Comparison of ENCODE assay signal across 28 cellular contexts in the genomic region with DNA sequence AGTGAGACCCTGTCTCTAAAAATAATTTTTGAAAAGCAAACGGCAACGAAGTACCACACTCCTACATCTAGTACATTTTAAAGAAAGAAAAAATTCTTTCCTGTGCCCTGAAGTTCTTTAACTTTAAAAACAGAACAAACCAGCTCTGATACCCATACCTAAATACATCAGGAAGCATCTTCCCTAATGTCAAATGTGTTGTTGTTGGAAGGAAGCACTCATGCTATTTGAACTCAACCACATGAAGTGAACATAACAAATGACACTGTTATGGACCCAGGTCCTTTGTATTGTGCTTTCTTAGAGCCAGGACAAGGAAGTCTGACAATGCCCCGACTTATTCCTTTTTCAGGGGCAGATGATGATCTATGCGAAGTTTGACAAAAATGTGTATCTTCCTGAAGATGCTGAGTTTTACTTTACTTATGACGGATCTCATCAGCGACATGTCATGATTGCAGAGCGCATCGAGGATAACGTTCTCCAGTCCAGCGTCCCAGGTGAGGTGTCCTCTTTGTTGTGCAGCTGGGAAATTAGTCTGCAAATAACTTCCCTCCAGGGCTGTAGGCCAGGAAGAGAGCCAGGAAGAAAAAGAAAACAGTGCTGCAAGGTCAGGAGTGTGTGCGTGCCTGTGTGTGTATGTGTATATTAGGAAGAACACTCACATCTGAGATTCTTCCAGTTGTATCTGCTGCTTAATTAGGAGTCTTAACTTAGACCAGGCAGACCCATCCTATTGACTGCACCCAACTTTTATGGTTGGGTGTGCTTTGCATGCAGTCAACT.
A peak's percentile ranks its signal among the peaks of the same experiment; 100 is the strongest.
DNase-seq lines count a peak whose midpoint lies in the region; ATAC-seq and TF ChIP-seq lines count a peak whose summit lies in the region.
"Had no signal": no experiment of that assay in that cellular context is flagged by ENCODE, and none has a peak within 500 bp of the region (broad histone marks: within the 10 kb centered on the region; RNA-seq: fewer than 3 reads in every experiment).

No MANE protein-coding gene starts in this region.

- CTCF ChIA-PET in HEK293 (lab: Yijun Ruan, JAX) = interaction anchor here (1.1 kb wide), 1 partner anchor 44 kb away, joined by 3 read pairs; no protein-coding TSS in a partner anchor

- 53 to 63% methylated on average over 11 of the region's 11 CpGs for WGBS in testis, 2 donors

- intact Hi-C loops in testis (cut with DNase I; ENCODE audit: low total_unique reads) = no loop called here

- TF ChIP-seq POLR2A in testis (IDR thresholded peaks at IDR 0.05) = no peak

- no peak overlapping the region for H3K4me3 ChIP-seq in HEK293 (ENCODE audit: low read depth, low read length)
- no peak overlapping the region for H3K4me3 ChIP-seq in choroid plexus epithelial cell (ENCODE audit: low read depth, low read length)
- H3K4me3 ChIP-seq in testis = no peak overlapping the region
- H3K4me3 ChIP-seq: hepatocyte, SJCRH30 had no signal

- POLR2A ChIA-PET in HEK293 (lab: Yijun Ruan, JAX) = no interaction called here

- no peaks in the 10 kb centered on the region for H3K27me3 ChIP-seq in testis
- H3K27me3 ChIP-seq: brain microvascular endothelial cell, hepatocyte, SJCRH30 had no signal

- TF ChIP-seq CTCF in HEK293 (tag by site-specific recombination; IDR thresholded peaks at IDR 0.05) (no peak), choroid plexus epithelial cell (conservative IDR thresholded peaks at IDR 0.05; ENCODE audit: low read depth, low read length) (no peak), testis (IDR thresholded peaks at IDR 0.05) (no peak)

- DNase-seq in choroid plexus epithelial cell (ENCODE audit: low read depth) (peak; percentile 65), lung microvascular endothelial cell (ENCODE audit: low read depth in 2 of 2) (peak; percentile 49 to 63), testis (peak; percentile 36), medulla oblongata (ENCODE audit: extremely low spot score) (no peak)
- no peak for DNase-seq in stimulated activated CD4-positive, alpha-beta T cell treated with anti-CD3 and anti-CD28 coated beads, Interleukin-15, amount 100 ng/mL, for 24 hours
- DNase-seq: activated CD4-positive, alpha-beta T cell treated with anti-CD3 and anti-CD28 coated beads, Interleukin-2, amount 50 U/mL, for 1 hour; activated naive CD4-positive, alpha-beta T cell; activated T-cell treated with anti-CD3 and anti-CD28 coated beads, Interleukin-2, amount 50 U/mL, for 48 hours; brain microvascular endothelial cell; DMS53; effector CD8-positive, alpha-beta T cell; erythroblast; GDM1; H7; natural killer cell; NCI-H1417; NCI-H2029 treated with DMSO at 0.1 percent for 48 hours; NCI-H2227 treated with DMSO at 0.1 percent for 48 hours; SJCRH30; stimulated activated CD4-positive, alpha-beta T cell treated with anti-CD3 and anti-CD28 coated beads, Interleukin-12 subunit alpha, Interleukin-12 subunit beta, amount 100 ng/mL, for 4 hours; stimulated activated naive B cell treated with anti-CD40 and anti-IgM and Interleukin-4, amounts not matched to agents 10 μg/mL and 1 μg/mL and 100 μg/mL, for 72 hours; T1000 had no signal

- H3K27ac ChIP-seq in HEK293 (ENCODE audit: extremely low read depth, low read depth, low read length) (no peak overlapping the region), testis (peak overlapping the region in 1 of 2 donors; percentile 69)
- H3K27ac ChIP-seq: hepatocyte, KMS-11, SJCRH30 had no signal

- no peaks in the 10 kb centered on the region for H3K9me3 ChIP-seq in HEK293 (ENCODE audit: control insufficient read depth, insufficient read depth, low read depth, low read length)
- no peaks in the 10 kb centered on the region for H3K9me3 ChIP-seq in testis
- H3K9me3 ChIP-seq: SJCRH30 had no signal

- peaks cover 54% of the 10 kb centered on the region for H3K4me1 ChIP-seq in HEK293 (ENCODE audit: control insufficient read depth, insufficient read depth, low read length)
- peaks cover 21% of the 10 kb centered on the region for H3K4me1 ChIP-seq in testis

- ATAC-seq in HG02571 (IDR thresholded peaks at IDR 0.05; ENCODE audit: unreplicated experiment) = no peak
- no peak for ATAC-seq in HG02870 (IDR thresholded peaks at IDR 0.05; ENCODE audit: unreplicated experiment)
- ATAC-seq: natural killer cell; stimulated activated naive B cell treated with anti-CD40 and anti-IgM and Interleukin-4, amounts not matched to agents 10 μg/mL and 1 μg/mL and 100 μg/mL, for 72 hours; WTC11 had no signal

- no peaks in the 10 kb centered on the region for H3K36me3 ChIP-seq in HEK293 (ENCODE audit: control insufficient read depth in 2 of 2, insufficient read depth in 1 of 2, low read length in 2 of 2)
- H3K36me3 ChIP-seq in testis (ENCODE audit: low read depth, missing control alignments) = no peaks in the 10 kb centered on the region
- H3K36me3 ChIP-seq: brain microvascular endothelial cell, SJCRH30 had no signal

TF ChIP-seq in HEK293, 187 proteins besides CTCF, POLR2A, EP300 and RAD21:
- 0 out of 2 replicates have a peak, but pooled peaks have one; percentile 46 for TF ChIP-seq ZNF121 (tag by site-specific recombination; IDR thresholded peaks at IDR 0.05)
- no peak for TF ChIP-seq ZNF843 (tag by site-specific recombination; IDR thresholded peaks at IDR 0.05)

Comparison
In these comparisons a context has a peak if more than half of its experiments do, and no peak if none do; other contexts are left out.
1. DNase-seq: peak in choroid plexus epithelial cell (single experiment), lung microvascular endothelial cell (2 of 2) and testis (single experiment); none in medulla oblongata (single experiment) and stimulated activated CD4-positive, alpha-beta T cell treated with anti-CD3 and anti-CD28 coated beads, Interleukin-15, amount 100 ng/mL, for 24 hours (single experiment).